ENCODE assay signal across 1 cellular context in the genomic region with DNA sequence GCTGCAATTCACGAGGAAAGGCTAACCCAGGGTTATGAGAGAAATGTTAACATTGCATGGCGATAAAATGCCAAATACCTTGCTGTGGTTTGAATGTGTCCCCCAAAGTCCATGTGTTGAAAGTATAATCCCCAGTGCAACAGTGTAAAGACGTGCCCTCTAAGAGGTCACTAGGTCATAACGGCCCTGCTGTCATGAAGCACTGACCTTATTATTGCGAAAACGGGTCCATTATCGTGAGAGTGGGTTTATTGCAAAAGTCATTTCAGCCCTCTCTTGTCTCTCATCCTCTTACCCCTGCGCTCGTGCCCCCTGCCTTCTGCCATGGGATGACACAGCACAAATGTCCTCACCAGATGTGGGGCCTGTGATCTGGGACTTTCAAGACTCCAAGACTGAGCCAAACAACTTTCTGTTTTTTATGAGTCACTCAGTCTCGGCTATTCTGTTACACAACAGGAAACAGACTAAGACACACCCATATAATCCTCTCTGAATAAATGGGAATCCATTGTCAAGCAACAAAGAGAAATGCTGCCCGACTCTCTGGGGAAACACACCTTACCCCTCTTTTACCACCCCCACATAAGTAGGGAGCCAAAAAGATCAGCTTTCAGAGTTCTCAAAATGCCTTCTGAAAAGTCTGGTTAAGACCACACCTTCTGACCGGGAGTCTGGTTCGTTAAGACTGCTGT.
TF ChIP-seq lines count a peak whose summit lies in the region.

No MANE protein-coding gene starts in this region.

TF ChIP-seq in GM23338, 12 proteins besides CTCF, POLR2A, EP300 and RAD21 (continued from another document):
- TF ChIP-seq, protein P1, sequence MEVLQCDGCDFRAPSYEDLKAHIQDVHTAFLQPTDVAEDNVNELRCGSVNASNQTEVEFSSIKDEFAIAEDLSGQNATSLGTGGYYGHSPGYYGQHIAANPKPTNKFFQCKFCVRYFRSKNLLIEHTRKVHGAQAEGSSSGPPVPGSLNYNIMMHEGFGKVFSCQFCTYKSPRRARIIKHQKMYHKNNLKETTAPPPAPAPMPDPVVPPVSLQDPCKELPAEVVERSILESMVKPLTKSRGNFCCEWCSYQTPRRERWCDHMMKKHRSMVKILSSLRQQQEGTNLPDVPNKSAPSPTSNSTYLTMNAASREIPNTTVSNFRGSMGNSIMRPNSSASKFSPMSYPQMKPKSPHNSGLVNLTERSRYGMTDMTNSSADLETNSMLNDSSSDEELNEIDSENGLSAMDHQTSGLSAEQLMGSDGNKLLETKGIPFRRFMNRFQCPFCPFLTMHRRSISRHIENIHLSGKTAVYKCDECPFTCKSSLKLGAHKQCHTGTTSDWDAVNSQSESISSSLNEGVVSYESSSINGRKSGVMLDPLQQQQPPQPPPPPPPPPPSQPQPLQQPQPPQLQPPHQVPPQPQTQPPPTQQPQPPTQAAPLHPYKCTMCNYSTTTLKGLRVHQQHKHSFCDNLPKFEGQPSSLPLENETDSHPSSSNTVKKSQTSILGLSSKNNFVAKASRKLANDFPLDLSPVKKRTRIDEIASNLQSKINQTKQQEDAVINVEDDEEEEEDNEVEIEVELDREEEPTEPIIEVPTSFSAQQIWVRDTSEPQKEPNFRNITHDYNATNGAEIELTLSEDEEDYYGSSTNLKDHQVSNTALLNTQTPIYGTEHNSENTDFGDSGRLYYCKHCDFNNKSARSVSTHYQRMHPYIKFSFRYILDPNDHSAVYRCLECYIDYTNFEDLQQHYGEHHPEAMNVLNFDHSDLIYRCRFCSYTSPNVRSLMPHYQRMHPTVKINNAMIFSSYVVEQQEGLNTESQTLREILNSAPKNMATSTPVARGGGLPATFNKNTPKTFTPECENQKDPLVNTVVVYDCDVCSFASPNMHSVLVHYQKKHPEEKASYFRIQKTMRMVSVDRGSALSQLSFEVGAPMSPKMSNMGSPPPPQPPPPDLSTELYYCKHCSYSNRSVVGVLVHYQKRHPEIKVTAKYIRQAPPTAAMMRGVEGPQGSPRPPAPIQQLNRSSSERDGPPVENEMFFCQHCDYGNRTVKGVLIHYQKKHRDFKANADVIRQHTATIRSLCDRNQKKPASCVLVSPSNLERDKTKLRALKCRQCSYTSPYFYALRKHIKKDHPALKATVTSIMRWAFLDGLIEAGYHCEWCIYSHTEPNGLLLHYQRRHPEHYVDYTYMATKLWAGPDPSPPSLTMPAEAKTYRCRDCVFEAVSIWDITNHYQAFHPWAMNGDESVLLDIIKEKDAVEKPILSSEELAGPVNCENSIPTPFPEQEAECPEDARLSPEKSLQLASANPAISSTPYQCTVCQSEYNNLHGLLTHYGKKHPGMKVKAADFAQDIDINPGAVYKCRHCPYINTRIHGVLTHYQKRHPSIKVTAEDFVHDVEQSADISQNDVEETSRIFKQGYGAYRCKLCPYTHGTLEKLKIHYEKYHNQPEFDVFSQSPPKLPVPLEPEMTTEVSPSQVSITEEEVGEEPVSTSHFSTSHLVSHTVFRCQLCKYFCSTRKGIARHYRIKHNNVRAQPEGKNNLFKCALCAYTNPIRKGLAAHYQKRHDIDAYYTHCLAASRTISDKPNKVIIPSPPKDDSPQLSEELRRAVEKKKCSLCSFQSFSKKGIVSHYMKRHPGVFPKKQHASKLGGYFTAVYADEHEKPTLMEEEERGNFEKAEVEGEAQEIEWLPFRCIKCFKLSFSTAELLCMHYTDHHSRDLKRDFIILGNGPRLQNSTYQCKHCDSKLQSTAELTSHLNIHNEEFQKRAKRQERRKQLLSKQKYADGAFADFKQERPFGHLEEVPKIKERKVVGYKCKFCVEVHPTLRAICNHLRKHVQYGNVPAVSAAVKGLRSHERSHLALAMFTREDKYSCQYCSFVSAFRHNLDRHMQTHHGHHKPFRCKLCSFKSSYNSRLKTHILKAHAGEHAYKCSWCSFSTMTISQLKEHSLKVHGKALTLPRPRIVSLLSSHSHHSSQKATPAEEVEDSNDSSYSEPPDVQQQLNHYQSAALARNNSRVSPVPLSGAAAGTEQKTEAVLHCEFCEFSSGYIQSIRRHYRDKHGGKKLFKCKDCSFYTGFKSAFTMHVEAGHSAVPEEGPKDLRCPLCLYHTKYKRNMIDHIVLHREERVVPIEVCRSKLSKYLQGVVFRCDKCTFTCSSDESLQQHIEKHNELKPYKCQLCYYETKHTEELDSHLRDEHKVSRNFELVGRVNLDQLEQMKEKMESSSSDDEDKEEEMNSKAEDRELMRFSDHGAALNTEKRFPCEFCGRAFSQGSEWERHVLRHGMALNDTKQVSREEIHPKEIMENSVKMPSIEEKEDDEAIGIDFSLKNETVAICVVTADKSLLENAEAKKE (CRISPR knock-in tag; IDR thresholded peaks at IDR 0.05), result no peak
